In genomic region chr12:71439613-71440392, GRCh38 we compare ENCODE assay signal across 8 cellular contexts. TPM values are rescaled to one million over a fixed set of nuclear protein-coding genes. Genes with fewer than 3 reads are reported as not detected.
A peak's percentile ranks its signal among the peaks of the same experiment; 100 is the strongest.
DNase-seq lines count a peak whose midpoint lies in the region; ATAC-seq lines count a peak whose summit lies in the region.

LGR5 (plus strand) TSS chr12:71439798; CDS start chr12:71440081, 283 bp downstream.

- no peaks in the 10 kb centered on the region for H3K36me3 Mint-ChIP-seq in activated T-helper 17 cell treated with anti-CD3 and anti-CD28 coated beads, Interleukin-2, amount 50 U/mL, for 72 hours (ENCODE audit: low read depth)

- peaks cover 9% of the 10 kb centered on the region for H3K4me1 Mint-ChIP-seq in activated T-helper 17 cell treated with anti-CD3 and anti-CD28 coated beads, Interleukin-2, amount 50 U/mL, for 72 hours

- peak; percentile 19 for ATAC-seq in activated T-helper 17 cell treated with anti-CD3 and anti-CD28 coated beads, Interleukin-2, amount 50 U/mL, for 72 hours (replicated peaks)
- ATAC-seq in GM19328 (IDR thresholded peaks at IDR 0.05; ENCODE audit: unreplicated experiment): no peak

- H3K27me3 Mint-ChIP-seq in activated T-helper 17 cell treated with anti-CD3 and anti-CD28 coated beads, Interleukin-2, amount 50 U/mL, for 72 hours: peaks cover 54% of the 10 kb centered on the region

- no peak within 1 kb of the TSS for H3K27ac Mint-ChIP-seq in activated T-helper 17 cell treated with anti-CD3 and anti-CD28 coated beads, Interleukin-2, amount 50 U/mL, for 72 hours

- H3K9me3 Mint-ChIP-seq in activated T-helper 17 cell treated with anti-CD3 and anti-CD28 coated beads, Interleukin-2, amount 50 U/mL, for 72 hours: peaks cover 9% of the 10 kb centered on the region

- H3K4me3 Mint-ChIP-seq in activated T-helper 17 cell treated with anti-CD3 and anti-CD28 coated beads, Interleukin-2, amount 50 U/mL, for 72 hours: peak within 1 kb of the TSS; percentile 62

- DNase-seq in NCI-H82 (lab: John Stamatoyannopoulos, UW): peak; percentile 68
- no peak for DNase-seq in NCI-H82 treated with DMSO at 0.1 percent for 48 hours (lab: John Stamatoyannopoulos, UW; ENCODE audit: unreplicated experiment)
- DNase-seq in LoVo (ENCODE audit: low spot score): peak; percentile 78
- peak; percentile 23 for DNase-seq in glomerular visceral epithelial cell (ENCODE audit: extremely low spot score)
- DNase-seq in occipital lobe (lab: John Stamatoyannopoulos, UW): peak; percentile 83
- DNase-seq in activated CD4-positive, CD25-positive, alpha-beta regulatory T cell (lab: John Stamatoyannopoulos, UW): no peak

RNA-seq across cellular contexts. Expression of gene LGR5, which starts in this region (rescaled TPM):
- not detected for total RNA-seq in activated T-helper 17 cell treated with anti-CD3 and anti-CD28 coated beads, Interleukin-2, amount 50 U/mL, for 72 hours
- total RNA-seq in occipital lobe: not detected

Comparison
In these comparisons a context has a peak if more than half of its experiments do, and no peak if none do; other contexts are left out.
1. DNase-seq: peak in NCI-H82 (single experiment), LoVo (single experiment) and glomerular visceral epithelial cell (single experiment); none in NCI-H82 treated with DMSO at 0.1 percent for 48 hours (single experiment) and activated CD4-positive, CD25-positive, alpha-beta regulatory T cell (0 of 4).
2. Peak in ATAC-seq in activated T-helper 17 cell treated with anti-CD3 and anti-CD28 coated beads, Interleukin-2, amount 50 U/mL, for 72 hours; RNA of the gene not detected or under 1 TPM.
3. Peak in DNase-seq in occipital lobe; RNA of the gene not detected or under 1 TPM.